In genomic region chr16:72202014-72202413, GRCh38 we compare ENCODE assay signal across 14 cellular contexts. TPM values are rescaled to one million over a fixed set of nuclear protein-coding genes. Genes with fewer than 3 reads are reported as not detected.
A peak's percentile ranks its signal among the peaks of the same experiment; 100 is the strongest.
DNase-seq lines count a peak whose midpoint lies in the region; ATAC-seq, FAIRE-seq and TF ChIP-seq lines count a peak whose summit lies in the region.
"Had no signal": no experiment of that assay in that cellular context is flagged by ENCODE, and none has a peak within 500 bp of the region (broad histone marks: within the 10 kb centered on the region; RNA-seq: fewer than 3 reads in every experiment).

No MANE protein-coding gene starts in this region.

- CTCF ChIA-PET in HepG2 (lab: Yijun Ruan, JAX; ENCODE audit: low intra/inter-chr PET ratio, low total read pairs), result no interaction called here

- TF ChIP-seq RAD21 in HepG2 (CRISPR knock-in tag; IDR thresholded peaks at IDR 0.05), result no peak

- peaks cover 12% of the 10 kb centered on the region for H3K27me3 Mint-ChIP-seq in stimulated activated naive CD8-positive, alpha-beta T cell treated with anti-CD3 and anti-CD28 coated beads, Interleukin-15, amount 100 ng/mL, for 72 hours
- H3K27me3 Mint-ChIP-seq in natural killer cell treated with Interleukin-12 subunit alpha and Interleukin-12 subunit beta and Interleukin-15 and Interleukin-18, amount 100 ng/mL, for 72 hours, result peaks cover 0 to 6% of the 10 kb centered on the region in 2 donors
- peaks cover 10 to 24% of the 10 kb centered on the region in 2 donors for H3K27me3 Mint-ChIP-seq in effector memory CD8-positive, alpha-beta T cell
- H3K27me3 Mint-ChIP-seq: naive B cell had no signal

- H3K27ac ChIP-seq in HepG2 (ENCODE audit: extremely low read length, insufficient read depth, low read length), result no peak overlapping the region
- H3K27ac ChIP-seq in right lobe of liver, result no peak overlapping the region
- H3K27ac ChIP-seq in foreskin keratinocyte, result no peak overlapping the region

- no peak overlapping the region for H3K4me3 Mint-ChIP-seq in stimulated activated naive CD8-positive, alpha-beta T cell treated with anti-CD3 and anti-CD28 coated beads, Interleukin-15, amount 100 ng/mL, for 72 hours
- H3K4me3 Mint-ChIP-seq in natural killer cell treated with Interleukin-12 subunit alpha and Interleukin-12 subunit beta and Interleukin-15 and Interleukin-18, amount 100 ng/mL, for 72 hours, result no peak overlapping the region
- H3K4me3 Mint-ChIP-seq in effector memory CD8-positive, alpha-beta T cell, result no peak overlapping the region
- H3K4me3 Mint-ChIP-seq: activated CD4-positive, alpha-beta memory T cell treated with anti-CD3 and anti-CD28 coated beads, Interleukin-2, amount 10 ng/mL, durations not matched to agents 7 days and 5 days had no signal

- 44% methylated on average over 2 of the region's 2 CpGs for WGBS in HepG2 (ENCODE audit: low lambda C conversion rate)
- WGBS in right lobe of liver (ENCODE audit: insufficient coverage, low coverage, low lambda C conversion rate, missing lambda C conversion rate), result 39% methylated on average over 2 of the region's 2 CpGs

- no peaks in the 10 kb centered on the region for H3K9me3 ChIP-seq in HepG2 (ENCODE audit: low read length)
- H3K9me3 ChIP-seq in right lobe of liver, result no peaks in the 10 kb centered on the region
- H3K9me3 ChIP-seq: psoas muscle, suprapubic skin had no signal

- H3K4me3 ChIP-seq in HepG2 (replicated peaks in 1 of 3; ENCODE audit: insufficient read depth in 1 of 3, low read depth in 2 of 3, low read length in 3 of 3) (no peak overlapping the region), right lobe of liver (no peak overlapping the region)
- H3K4me3 ChIP-seq: psoas muscle, suprapubic skin had no signal

- no peak for TF ChIP-seq CTCF in HepG2 (CRISPR knock-in tag; IDR thresholded peaks at IDR 0.05)
- TF ChIP-seq CTCF in right lobe of liver (IDR thresholded peaks at IDR 0.05), result no peak
- TF ChIP-seq CTCF in foreskin keratinocyte (conservative IDR thresholded peaks at IDR 0.05), result no peak

- TF ChIP-seq EP300 in HepG2 (IDR thresholded peaks at IDR 0.05; ENCODE audit: low read depth in 2 of 2, low read length in 2 of 2) (no peak), HepG2 (CRISPR knock-in tag; IDR thresholded peaks at IDR 0.05; ENCODE audit: borderline replicate concordance) (no peak)

- H3K36me3 ChIP-seq in HepG2 (replicated peaks in 1 of 2; ENCODE audit: control insufficient read depth in 1 of 2, insufficient read depth in 2 of 2, low read length in 2 of 2), result no peaks in the 10 kb centered on the region
- no peaks in the 10 kb centered on the region for H3K36me3 ChIP-seq in right lobe of liver
- H3K36me3 ChIP-seq: suprapubic skin had no signal

- no peak for ATAC-seq in HepG2
- no peak for ATAC-seq in right lobe of liver
- peak; percentile 97 for ATAC-seq in foreskin keratinocyte
- peak; percentile 41 for ATAC-seq in stimulated activated naive CD8-positive, alpha-beta T cell treated with anti-CD3 and anti-CD28 coated beads, Interleukin-15, amount 100 ng/mL, for 72 hours
- ATAC-seq in natural killer cell treated with Interleukin-12 subunit alpha and Interleukin-12 subunit beta and Interleukin-15 and Interleukin-18, amount 100 ng/mL, for 72 hours, result no peak
- no peak for ATAC-seq in effector memory CD8-positive, alpha-beta T cell (replicated peaks)
- ATAC-seq in GM18858 (IDR thresholded peaks at IDR 0.05; ENCODE audit: unreplicated experiment), result no peak

- H3K4me2 ChIP-seq in HepG2 (ENCODE audit: low read depth, low read length), result no peak overlapping the region

- intact Hi-C loops in HepG2 (cut with micrococcal nuclease; ENCODE audit: unreplicated experiment) (no loop called here), right lobe of liver (cut with DNase I) (no loop called here)

- FAIRE-seq in HepG2 (lab: Jason Lieb, UNC), result no peak
- FAIRE-seq in RCC 7860 (lab: Jason Lieb, UNC), result peak; percentile 53

- no peaks in the 10 kb centered on the region for H3K36me3 Mint-ChIP-seq in natural killer cell treated with Interleukin-12 subunit alpha and Interleukin-12 subunit beta and Interleukin-15 and Interleukin-18, amount 100 ng/mL, for 72 hours
- H3K36me3 Mint-ChIP-seq in effector memory CD8-positive, alpha-beta T cell (ENCODE audit: insufficient read depth), result no peaks in the 10 kb centered on the region

- in situ Hi-C loops in HepG2 (cut with HindIII; ENCODE audit: extremely low pct_ligation_motif_present, low pct_unique_long_range_greater_than_20kb), result no loop called here

- TF ChIP-seq POLR2A in HepG2 (IDR thresholded peaks at IDR 0.05; ENCODE audit: insufficient read depth in 1 of 2, low read depth in 2 of 2, low read length in 2 of 2), result no peak
- no peak for TF ChIP-seq POLR2A in right lobe of liver (IDR thresholded peaks at IDR 0.05)

- POLR2A ChIA-PET in HepG2 (lab: Yijun Ruan, JAX), result no interaction called here

- H3K4me1 ChIP-seq in HepG2 (ENCODE audit: insufficient read depth, low read length), result no peaks in the 10 kb centered on the region
- no peaks in the 10 kb centered on the region for H3K4me1 ChIP-seq in right lobe of liver
- peaks cover 12% of the 10 kb centered on the region for H3K4me1 ChIP-seq in foreskin keratinocyte
- H3K4me1 ChIP-seq: psoas muscle had no signal

- no peaks in the 10 kb centered on the region for H4K20me1 ChIP-seq in HepG2 (ENCODE audit: insufficient read depth, low read length)

- no peak for DNase-seq in HepG2 (ENCODE audit: low spot score)
- DNase-seq in right lobe of liver, result no peak
- DNase-seq in RCC 7860 (ENCODE audit: low spot score), result peak; percentile 78
- DNase-seq in foreskin keratinocyte, result peak; percentile 91 to 96
- no peak for DNase-seq in stimulated activated naive CD8-positive, alpha-beta T cell treated with anti-CD3 and anti-CD28 coated beads, Interleukin-15, amount 100 ng/mL, for 72 hours
- no peak for DNase-seq in natural killer cell treated with Interleukin-12 subunit alpha and Interleukin-12 subunit beta and Interleukin-15 and Interleukin-18, amount 100 ng/mL, for 72 hours (ENCODE audit: low spot score)
- no peak for DNase-seq in effector memory CD8-positive, alpha-beta T cell
- DNase-seq: activated CD4-positive, alpha-beta memory T cell treated with anti-CD3 and anti-CD28 coated beads, Interleukin-2, amount 10 ng/mL, durations not matched to agents 7 days and 5 days; activated gamma-delta T cell; naive B cell; NCI-H226; psoas muscle had no signal

- no peaks in the 10 kb centered on the region for H3K27me3 ChIP-seq in HepG2 (ENCODE audit: control insufficient read depth in 1 of 2, insufficient read depth in 2 of 2, low read length in 2 of 2)
- H3K27me3 ChIP-seq in right lobe of liver, result no peaks in the 10 kb centered on the region
- no peaks in the 10 kb centered on the region for H3K27me3 ChIP-seq in foreskin keratinocyte
- H3K27me3 ChIP-seq: suprapubic skin had no signal

- H3K79me2 ChIP-seq in HepG2 (ENCODE audit: insufficient read depth, low read length), result no peaks in the 10 kb centered on the region

- H3K9me3 Mint-ChIP-seq in stimulated activated naive CD8-positive, alpha-beta T cell treated with anti-CD3 and anti-CD28 coated beads, Interleukin-15, amount 100 ng/mL, for 72 hours, result no peaks in the 10 kb centered on the region
- H3K9me3 Mint-ChIP-seq in natural killer cell treated with Interleukin-12 subunit alpha and Interleukin-12 subunit beta and Interleukin-15 and Interleukin-18, amount 100 ng/mL, for 72 hours, result no peaks in the 10 kb centered on the region
- H3K9me3 Mint-ChIP-seq in effector memory CD8-positive, alpha-beta T cell, result no peaks in the 10 kb centered on the region
- H3K9me3 Mint-ChIP-seq: activated CD4-positive, alpha-beta memory T cell treated with anti-CD3 and anti-CD28 coated beads, Interleukin-2, amount 10 ng/mL, durations not matched to agents 7 days and 5 days; naive B cell had no signal

- H2AFZ ChIP-seq in HepG2 (ENCODE audit: low read length), result no peak overlapping the region

- H3K27ac Mint-ChIP-seq in stimulated activated naive CD8-positive, alpha-beta T cell treated with anti-CD3 and anti-CD28 coated beads, Interleukin-15, amount 100 ng/mL, for 72 hours, result no peak overlapping the region
- H3K27ac Mint-ChIP-seq in natural killer cell treated with Interleukin-12 subunit alpha and Interleukin-12 subunit beta and Interleukin-15 and Interleukin-18, amount 100 ng/mL, for 72 hours, result no peak overlapping the region
- no peak overlapping the region for H3K27ac Mint-ChIP-seq in effector memory CD8-positive, alpha-beta T cell
- H3K27ac Mint-ChIP-seq: activated CD4-positive, alpha-beta memory T cell treated with anti-CD3 and anti-CD28 coated beads, Interleukin-2, amount 10 ng/mL, durations not matched to agents 7 days and 5 days had no signal

- H3K4me1 Mint-ChIP-seq in stimulated activated naive CD8-positive, alpha-beta T cell treated with anti-CD3 and anti-CD28 coated beads, Interleukin-15, amount 100 ng/mL, for 72 hours, result peaks cover 20% of the 10 kb centered on the region
- H3K4me1 Mint-ChIP-seq in natural killer cell treated with Interleukin-12 subunit alpha and Interleukin-12 subunit beta and Interleukin-15 and Interleukin-18, amount 100 ng/mL, for 72 hours (ENCODE audit: low read depth in 2 of 2), result peaks cover 20 to 21% of the 10 kb centered on the region in 2 donors
- peaks cover 0 to 7% of the 10 kb centered on the region in 2 donors for H3K4me1 Mint-ChIP-seq in effector memory CD8-positive, alpha-beta T cell (ENCODE audit: low read depth in 2 of 2)

- BruUV-seq in HepG2 (replicated peaks; lab: Mats Ljungman, UMichigan), result no TSS peak

- no peak overlapping the region for H3K9ac ChIP-seq in HepG2 (ENCODE audit: insufficient read depth, low read depth, low read length)

RNA-seq across cellular contexts. Expression of gene PMFBP1, which starts 30.1 kb away (rescaled TPM):
- total RNA-seq in HepG2 (2016; rRNA removed; fragmentation: Illumina TruSeq; extraction: Trizol) (2.4 and 3.8 TPM in 2 replicates), right lobe of liver (under 1 TPM in 4 of 6 experiments, not detected in 2; 0.09 to 0.53 (median 0.19) TPM), foreskin keratinocyte (0.49 and 0.78 TPM in 2 replicates)
- total RNA-seq in HepG2 (2016; cell fraction: cytosol; rRNA removed; fragmentation: Illumina TruSeq; extraction: Trizol; ENCODE audit: low read depth), result 7.6 and 9.2 TPM in 2 replicates
- 1.8 and 2.7 TPM in 2 replicates for total RNA-seq in HepG2 (2016; cell fraction: insoluble cytoplasmic fraction; rRNA removed; fragmentation: Illumina TruSeq; extraction: Trizol)
- total RNA-seq in HepG2 (2016; cell fraction: membrane; rRNA removed; fragmentation: Illumina TruSeq; extraction: Trizol), result 4.4 and 4.7 TPM in 2 replicates
- total RNA-seq in HepG2 (2016; cell fraction: nucleus; rRNA removed; fragmentation: Illumina TruSeq; extraction: Trizol), result 6.5 and 8.7 TPM in 2 replicates
- polyA plus RNA-seq in HepG2 (2011; rRNA removed) (1.9 and 3.3 TPM in 2 replicates), foreskin keratinocyte (0.01 and 0.12 TPM in 2 replicates)
- polyA plus RNA-seq in HepG2 (2011; cell fraction: cytosol; rRNA removed), result 0.44 and 0.67 TPM in 2 replicates
- 9.4 and 12.6 TPM in 2 replicates for polyA plus RNA-seq in HepG2 (2011; cell fraction: nucleus; rRNA removed)
- 5.1 and 6.5 TPM in 2 replicates for polyA plus RNA-seq in HepG2 (2012)
- 0.15 and 0.28 TPM in 2 replicates for polyA plus RNA-seq in HepG2 (2016; cell fraction: cytosol; fragmentation: Illumina TruSeq; extraction: Trizol; ENCODE audit: low read depth)
- 1.2 and 1.4 TPM in 2 replicates for polyA plus RNA-seq in HepG2 (2016; cell fraction: insoluble cytoplasmic fraction; fragmentation: Illumina TruSeq; extraction: Trizol; ENCODE audit: low read depth)
- 0.42 and 0.77 TPM in 2 replicates for polyA plus RNA-seq in HepG2 (2016; cell fraction: membrane; fragmentation: Illumina TruSeq; extraction: Trizol; ENCODE audit: low read depth)
- polyA plus RNA-seq in HepG2 (2016; cell fraction: nucleus; fragmentation: Illumina TruSeq; extraction: Trizol; ENCODE audit: insufficient read depth, low read depth), result 13.9 and 15.2 TPM in 2 replicates
- 3.4 and 3.8 TPM in 2 replicates for polyA minus RNA-seq in HepG2 (2011; rRNA and poly(A)+ RNA removed; ENCODE audit: low replicate concordance)
- 1.4 and 1.7 TPM in 2 replicates for polyA minus RNA-seq in HepG2 (2011; cell fraction: cytosol; rRNA and poly(A)+ RNA removed)
- 19.1 and 20.5 TPM in 2 replicates for polyA minus RNA-seq in HepG2 (2011; cell fraction: nucleus; rRNA and poly(A)+ RNA removed)
- under 1 TPM; 0.45 to 0.67 TPM for total RNA-seq in natural killer cell treated with Interleukin-12 subunit alpha and Interleukin-12 subunit beta and Interleukin-15 and Interleukin-18, amount 100 ng/mL, for 72 hours

Comparison
In these comparisons a context has a peak if more than half of its experiments do, and no peak if none do; other contexts are left out.
1. ATAC-seq: peak in foreskin keratinocyte (single experiment) and stimulated activated naive CD8-positive, alpha-beta T cell treated with anti-CD3 and anti-CD28 coated beads, Interleukin-15, amount 100 ng/mL, for 72 hours (single experiment); none in HepG2 (single experiment), right lobe of liver (0 of 4), natural killer cell treated with Interleukin-12 subunit alpha and Interleukin-12 subunit beta and Interleukin-15 and Interleukin-18, amount 100 ng/mL, for 72 hours (0 of 2), effector memory CD8-positive, alpha-beta T cell (single experiment) and GM18858 (single experiment).
2. DNase-seq: peak in RCC 7860 (single experiment) and foreskin keratinocyte (2 of 2); none in HepG2 (single experiment), right lobe of liver (0 of 3), stimulated activated naive CD8-positive, alpha-beta T cell treated with anti-CD3 and anti-CD28 coated beads, Interleukin-15, amount 100 ng/mL, for 72 hours (0 of 2), natural killer cell treated with Interleukin-12 subunit alpha and Interleukin-12 subunit beta and Interleukin-15 and Interleukin-18, amount 100 ng/mL, for 72 hours (single experiment) and effector memory CD8-positive, alpha-beta T cell (0 of 3).